Comparison of ENCODE assay signal across 11 cellular contexts in genomic region chr15:94263341-94264273, GRCh38. TPM values are rescaled to one million over a fixed set of nuclear protein-coding genes. Genes with fewer than 3 reads are reported as not detected.
DNase-seq lines count a peak whose midpoint lies in the region; ATAC-seq, FAIRE-seq and TF ChIP-seq lines count a peak whose summit lies in the region.
"Had no signal": no experiment of that assay in that cellular context is flagged by ENCODE, and none has a peak within 500 bp of the region (broad histone marks: within the 10 kb centered on the region; RNA-seq: fewer than 3 reads in every experiment).

No MANE protein-coding gene starts in this region.

- no peak for FAIRE-seq in frontal cortex (lab: Jason Lieb, UNC)

- ATAC-seq in HG03045 (IDR thresholded peaks at IDR 0.05; ENCODE audit: unreplicated experiment) = peak; percentile 52

- peaks cover 40% of the 10 kb centered on the region for H3K4me1 Mint-ChIP-seq in MCF 10A (ENCODE audit: insufficient read depth, unreplicated experiment)
- peaks cover 70% of the 10 kb centered on the region for H3K4me1 Mint-ChIP-seq in activated T-helper 1 cell treated with anti-CD3 and anti-CD28 coated beads, Interleukin-12 subunit alpha, Interleukin-12 subunit beta, Interleukin-2, Interleukin-4 antibody, amounts not matched to agents 30 ng/mL and 10 ng/mL and 1 ng/mL, durations not matched to agents 14 hours and 24 hours and 36 hours (ENCODE audit: low read depth)

- H3K27ac Mint-ChIP-seq in MCF 10A (ENCODE audit: low read depth, unreplicated experiment) = peak overlapping the region; percentile 68
- H3K27ac Mint-ChIP-seq in activated T-helper 1 cell treated with anti-CD3 and anti-CD28 coated beads, Interleukin-12 subunit alpha, Interleukin-12 subunit beta, Interleukin-2, Interleukin-4 antibody, amounts not matched to agents 30 ng/mL and 10 ng/mL and 1 ng/mL, durations not matched to agents 14 hours and 24 hours and 36 hours = peak overlapping the region; percentile 76

- no peaks in the 10 kb centered on the region for H3K36me3 Mint-ChIP-seq in MCF 10A (ENCODE audit: insufficient read depth, unreplicated experiment)
- H3K36me3 Mint-ChIP-seq in activated T-helper 1 cell treated with anti-CD3 and anti-CD28 coated beads, Interleukin-12 subunit alpha, Interleukin-12 subunit beta, Interleukin-2, Interleukin-4 antibody, amounts not matched to agents 30 ng/mL and 10 ng/mL and 1 ng/mL, durations not matched to agents 14 hours and 24 hours and 36 hours (ENCODE audit: low read depth) = peaks cover 36% of the 10 kb centered on the region

- no peak overlapping the region for H3K4me3 Mint-ChIP-seq in MCF 10A (ENCODE audit: unreplicated experiment)
- no peak overlapping the region for H3K4me3 Mint-ChIP-seq in activated T-helper 1 cell treated with anti-CD3 and anti-CD28 coated beads, Interleukin-12 subunit alpha, Interleukin-12 subunit beta, Interleukin-2, Interleukin-4 antibody, amounts not matched to agents 30 ng/mL and 10 ng/mL and 1 ng/mL, durations not matched to agents 14 hours and 24 hours and 36 hours

- no peak overlapping the region for H3K4me2 ChIP-seq in mammary epithelial cell (ENCODE audit: insufficient read depth, low read depth, low read length)

- TF ChIP-seq CTCF in MCF 10A (IDR thresholded peaks at IDR 0.05; ENCODE audit: unreplicated experiment) = no peak
- TF ChIP-seq CTCF in mammary epithelial cell (conservative IDR thresholded peaks at IDR 0.05 in 1 of 2, IDR thresholded peaks at IDR 0.05 in 1 of 2; ENCODE audit: extremely low read depth in 1 of 2, insufficient read depth in 1 of 2, low read depth in 1 of 2, low read length in 2 of 2) = no peak

- no TSS peak for BruUV-seq in MCF 10A (replicated peaks; lab: Mats Ljungman, UMichigan)
- no TSS peak for BruUV-seq in mammary epithelial cell (replicated peaks; lab: Mats Ljungman, UMichigan)

- 82% methylated on average over 7 of the region's 7 CpGs for WGBS in mammary epithelial cell (ENCODE audit: low coverage, missing lambda C conversion rate)

- peaks cover 37% of the 10 kb centered on the region for H3K79me2 ChIP-seq in mammary epithelial cell (ENCODE audit: insufficient read depth, low read length)

- H3K4me1 ChIP-seq in mammary epithelial cell (ENCODE audit: insufficient read depth, low read length) = peaks cover 6% of the 10 kb centered on the region

- intact Hi-C loops in MCF 10A (cut with micrococcal nuclease) = no loop called here
- intact Hi-C loops in mammary epithelial cell (cut with micrococcal nuclease) = no loop called here
- intact Hi-C loops in activated T-helper 1 cell treated with anti-CD3 and anti-CD28 coated beads, Interleukin-12 subunit alpha, Interleukin-12 subunit beta, Interleukin-2, Interleukin-4 antibody, amounts not matched to agents 30 ng/mL and 10 ng/mL and 1 ng/mL, durations not matched to agents 14 hours and 24 hours and 36 hours (cut with micrococcal nuclease) = no loop called here

- H3K4me3 ChIP-seq in mammary epithelial cell (replicated peaks in 1 of 3; ENCODE audit: insufficient read depth in 1 of 3, low read depth in 2 of 3, low read length in 3 of 3) = no peak overlapping the region

- H3K27me3 ChIP-seq in mammary epithelial cell (ENCODE audit: insufficient read depth, low read length) = no peaks in the 10 kb centered on the region

- no peak overlapping the region for H2AFZ ChIP-seq in mammary epithelial cell (ENCODE audit: low read depth, low read length)

- no peak overlapping the region for H3K9ac ChIP-seq in mammary epithelial cell (ENCODE audit: insufficient read depth, low read length)

- no peaks in the 10 kb centered on the region for H4K20me1 ChIP-seq in mammary epithelial cell (ENCODE audit: insufficient read depth, low read length)

- DNase-seq in MCF 10A (ENCODE audit: unreplicated experiment) (peak; percentile 44), mammary epithelial cell (no peak), CD1c-positive myeloid dendritic cell (ENCODE audit: extremely low spot score) (no peak), cerebellar cortex (ENCODE audit: low spot score) (no peak), DMS79 (lab: John Stamatoyannopoulos, UW) (no peak), frontal cortex (ENCODE audit: low spot score in 2 of 2) (no peak)
- no peak for DNase-seq in activated T-helper 1 cell treated with anti-CD3 and anti-CD28 coated beads, Interleukin-12 subunit alpha, Interleukin-12 subunit beta, Interleukin-2, Interleukin-4 antibody, amounts not matched to agents 30 ng/mL and 10 ng/mL and 1 ng/mL, durations not matched to agents 14 hours and 24 hours and 36 hours (ENCODE audit: low spot score)
- DNase-seq: DMS153, NCI-H510A treated with DMSO at 0.1 percent for 48 hours had no signal

- dilution Hi-C loops in mammary epithelial cell (cut with HindIII; ENCODE audit: low sequenced_read_pairs) = no loop called here

- POLR2A ChIA-PET in MCF 10A (lab: Yijun Ruan, JAX) = interaction anchor here (0.6 to 5.7 kb wide), 5 partner anchors 13 to 1455 kb away, joined by 3 to 51 read pairs (median 3); partner anchors contain the start of gene MCTP2

- in situ Hi-C loops in mammary epithelial cell (cut with MboI; ENCODE audit: low sequenced_read_pairs in 2 of 2) = no loop called here

- H3K9me3 Mint-ChIP-seq in MCF 10A (ENCODE audit: unreplicated experiment) = no peaks in the 10 kb centered on the region
- no peaks in the 10 kb centered on the region for H3K9me3 Mint-ChIP-seq in activated T-helper 1 cell treated with anti-CD3 and anti-CD28 coated beads, Interleukin-12 subunit alpha, Interleukin-12 subunit beta, Interleukin-2, Interleukin-4 antibody, amounts not matched to agents 30 ng/mL and 10 ng/mL and 1 ng/mL, durations not matched to agents 14 hours and 24 hours and 36 hours

- CTCF ChIA-PET in MCF 10A (lab: Yijun Ruan, JAX) = interaction anchor here (0.6 to 1.7 kb wide), 6 partner anchors 10 to 1176 kb away, joined by 3 to 5 read pairs (median 3); partner anchors contain the start of gene MCTP2
- CTCF ChIA-PET in mammary epithelial cell (lab: Charles Lee; ENCODE audit: low non-redundant PET) = no interaction called here

- peaks cover 4% of the 10 kb centered on the region for H3K36me3 ChIP-seq in mammary epithelial cell (ENCODE audit: insufficient read depth, low read length)

- no peaks in the 10 kb centered on the region for H3K27me3 Mint-ChIP-seq in MCF 10A (ENCODE audit: insufficient read depth, unreplicated experiment)
- H3K27me3 Mint-ChIP-seq in activated T-helper 1 cell treated with anti-CD3 and anti-CD28 coated beads, Interleukin-12 subunit alpha, Interleukin-12 subunit beta, Interleukin-2, Interleukin-4 antibody, amounts not matched to agents 30 ng/mL and 10 ng/mL and 1 ng/mL, durations not matched to agents 14 hours and 24 hours and 36 hours (ENCODE audit: insufficient read depth) = no peaks in the 10 kb centered on the region

- H3K27ac ChIP-seq in mammary epithelial cell (ENCODE audit: insufficient read depth, low read depth, low read length) = no peak overlapping the region

- H3K9me3 ChIP-seq in mammary epithelial cell (replicated peaks; ENCODE audit: insufficient read depth, low read length) = no peaks in the 10 kb centered on the region

RNA-seq across cellular contexts. Expression of gene MCTP2, which starts 32.2 kb away (rescaled TPM):
- total RNA-seq in MCF 10A (2022) = 20.5 and 25.7 TPM in 2 replicates
- 10 to 100 TPM; 24.5 to 28.0 TPM for total RNA-seq in mammary epithelial cell
- polyA plus RNA-seq in mammary epithelial cell = 19.5 TPM
- polyA minus RNA-seq in mammary epithelial cell = 21.3 TPM
- total RNA-seq in activated T-helper 1 cell treated with anti-CD3 and anti-CD28 coated beads, Interleukin-12 subunit alpha, Interleukin-12 subunit beta, Interleukin-2, Interleukin-4 antibody, amounts not matched to agents 30 ng/mL and 10 ng/mL and 1 ng/mL, durations not matched to agents 14 hours and 24 hours and 36 hours = 93.2 and 96.0 TPM in 2 replicates
- 1.2 TPM for total RNA-seq in frontal cortex
- total RNA-seq: myocyte had no signal
